Comparison of ENCODE assay signal across 8 cellular contexts in genomic region chr12:27549801-27550652, GRCh38. TPM values are rescaled to one million over a fixed set of nuclear protein-coding genes. Genes with fewer than 3 reads are reported as not detected.
A peak's percentile ranks its signal among the peaks of the same experiment; 100 is the strongest.
DNase-seq lines count a peak whose midpoint lies in the region; ATAC-seq lines count a peak whose summit lies in the region.
"Had no signal": no experiment of that assay in that cellular context is flagged by ENCODE, and none has a peak within 500 bp of the region (broad histone marks: within the 10 kb centered on the region; RNA-seq: fewer than 3 reads in every experiment).

No MANE protein-coding gene starts in this region.

- no peak overlapping the region for H4K8ac ChIP-seq in mesenchymal stem cell (ENCODE audit: low read length)

- no peak overlapping the region for H3K4me3 Mint-ChIP-seq in activated T-cell treated with anti-CD3 and anti-CD28 coated beads, Interleukin-2, amount 50 U/mL, for 24 hours
- H3K4me3 Mint-ChIP-seq: T-helper 1 cell treated with Interleukin-12 subunit alpha and Interleukin-12 subunit beta and Interleukin-4 antibody, amounts not matched to agents 30 μg/mL and 1 μg/mL, for 36 hours had no signal

- H2AK5ac ChIP-seq in mesenchymal stem cell (ENCODE audit: low read length, severe bottlenecking): peak overlapping the region; percentile 74

- H3K36me3 Mint-ChIP-seq in activated T-cell treated with anti-CD3 and anti-CD28 coated beads, Interleukin-2, amount 50 U/mL, for 24 hours (ENCODE audit: low read depth): no peaks in the 10 kb centered on the region

- peaks cover 0 to 3% of the 10 kb centered on the region in 2 experiments for H3K36me3 ChIP-seq in mesenchymal stem cell (ENCODE audit: control insufficient read depth in 1 of 2, insufficient read depth in 2 of 2, low read depth in 1 of 2, low read length in 2 of 2)

- H2AFZ ChIP-seq in mesenchymal stem cell (ENCODE audit: low read depth, low read length): no peak overlapping the region

- WGBS in mesenchymal stem cell: 17% methylated on average over 11 of the region's 12 CpGs

- peaks cover 20% of the 10 kb centered on the region for H3K4me1 Mint-ChIP-seq in activated T-cell treated with anti-CD3 and anti-CD28 coated beads, Interleukin-2, amount 50 U/mL, for 24 hours (ENCODE audit: low read depth)

- H3K14ac ChIP-seq in mesenchymal stem cell (ENCODE audit: low read length in 2 of 2): no peak overlapping the region

- H3K4ac ChIP-seq in mesenchymal stem cell (ENCODE audit: low read depth in 1 of 2, low read length in 2 of 2): peak overlapping the region in 1 of 2 experiments; percentile 67

- peak overlapping the region in 1 of 2 experiments; percentile 58 for H3K4me3 ChIP-seq in mesenchymal stem cell (ENCODE audit: insufficient read depth in 1 of 2, low read depth in 1 of 2, low read length in 2 of 2)

- H3K79me1 ChIP-seq in mesenchymal stem cell (replicated peaks; ENCODE audit: low read length, poor library complexity, severe bottlenecking): peaks cover 46% of the 10 kb centered on the region

- peak overlapping the region; percentile 46 to 80 for H2BK12ac ChIP-seq in mesenchymal stem cell (ENCODE audit: low read length in 2 of 2)

- no peaks in the 10 kb centered on the region for H3K9me3 Mint-ChIP-seq in activated T-cell treated with anti-CD3 and anti-CD28 coated beads, Interleukin-2, amount 50 U/mL, for 24 hours
- H3K9me3 Mint-ChIP-seq: T-helper 1 cell treated with Interleukin-12 subunit alpha and Interleukin-12 subunit beta and Interleukin-4 antibody, amounts not matched to agents 30 μg/mL and 1 μg/mL, for 36 hours had no signal

- no peaks in the 10 kb centered on the region for H3K27me3 ChIP-seq in mesenchymal stem cell (ENCODE audit: control insufficient read depth in 1 of 2, insufficient read depth in 1 of 2, low read length in 2 of 2)

- H3K18ac ChIP-seq in mesenchymal stem cell (ENCODE audit: low read depth in 1 of 2, low read length in 2 of 2): peak overlapping the region; percentile 84 to 88

- H3K4me2 ChIP-seq in mesenchymal stem cell (ENCODE audit: low read length, poor library complexity, severe bottlenecking): peak overlapping the region; percentile 10

- H4K91ac ChIP-seq in mesenchymal stem cell (ENCODE audit: low read length): peak overlapping the region; percentile 76

- no peak overlapping the region for H3K23ac ChIP-seq in mesenchymal stem cell (ENCODE audit: low read length in 2 of 2)

- H3K9ac ChIP-seq in mesenchymal stem cell (ENCODE audit: low read length): peak overlapping the region; percentile 77

- H3K4me1 ChIP-seq in mesenchymal stem cell (ENCODE audit: control insufficient read depth, insufficient read depth, low read depth, low read length): peaks cover 19% of the 10 kb centered on the region

- no peak overlapping the region for H2BK15ac ChIP-seq in mesenchymal stem cell (ENCODE audit: low read depth, poor library complexity, severe bottlenecking)

- no peak overlapping the region for H3K27ac Mint-ChIP-seq in activated T-cell treated with anti-CD3 and anti-CD28 coated beads, Interleukin-2, amount 50 U/mL, for 24 hours
- H3K27ac Mint-ChIP-seq: T-helper 1 cell treated with Interleukin-12 subunit alpha and Interleukin-12 subunit beta and Interleukin-4 antibody, amounts not matched to agents 30 μg/mL and 1 μg/mL, for 36 hours had no signal

- H2BK120ac ChIP-seq in mesenchymal stem cell (ENCODE audit: low read depth, low read length): peak overlapping the region; percentile 95

- peak; percentile 98 for DNase-seq in HCEC 1CT
- DNase-seq in NOMO-1 (lab: John Stamatoyannopoulos, UW; ENCODE audit: unreplicated experiment in 2 of 2): peak; percentile 77 to 91
- peak; percentile 89 for DNase-seq in dermis blood vessel endothelial cell
- DNase-seq in mesenchymal stem cell: peak; percentile 97
- no peak for DNase-seq in stimulated activated CD4-positive, alpha-beta T cell treated with anti-CD3 and anti-CD28 coated beads, Interleukin-4, amount 100 ng/mL, for 1 hour
- DNase-seq in activated T-cell treated with anti-CD3 and anti-CD28 coated beads, Interleukin-2, amount 50 U/mL, for 24 hours: no peak

- no peak for ATAC-seq in HG03469 (IDR thresholded peaks at IDR 0.05; ENCODE audit: unreplicated experiment)

- H3K9me3 ChIP-seq in mesenchymal stem cell (ENCODE audit: control insufficient read depth, low read length): no peaks in the 10 kb centered on the region

- peaks cover 6% of the 10 kb centered on the region for H3K27me3 Mint-ChIP-seq in activated T-cell treated with anti-CD3 and anti-CD28 coated beads, Interleukin-2, amount 50 U/mL, for 24 hours

- no peak overlapping the region for H2BK5ac ChIP-seq in mesenchymal stem cell (ENCODE audit: low read depth, low read length, poor library complexity, severe bottlenecking)

- H3K27ac ChIP-seq in mesenchymal stem cell (ENCODE audit: low read length, poor library complexity, severe bottlenecking): peak overlapping the region; percentile 79

RNA-seq across cellular contexts. Expression of gene PPFIBP1, which starts 26.0 kb away (rescaled TPM):
- 354 and 576 TPM in 2 replicates for total RNA-seq in dermis blood vessel endothelial cell
- 47.8 TPM for polyA plus RNA-seq in mesenchymal stem cell (2013, experiment 1 of 2)
- polyA plus RNA-seq in mesenchymal stem cell (2013, experiment 2 of 2): 46.7 TPM

Comparison
In these comparisons a context has a peak if more than half of its experiments do, and no peak if none do; other contexts are left out.
1. DNase-seq: peak in HCEC 1CT (single experiment), NOMO-1 (2 of 2), dermis blood vessel endothelial cell (single experiment) and mesenchymal stem cell (single experiment); none in stimulated activated CD4-positive, alpha-beta T cell treated with anti-CD3 and anti-CD28 coated beads, Interleukin-4, amount 100 ng/mL, for 1 hour (single experiment) and activated T-cell treated with anti-CD3 and anti-CD28 coated beads, Interleukin-2, amount 50 U/mL, for 24 hours (single experiment).